35 cellular contexts compared by ENCODE assay signal in the genomic region with DNA sequence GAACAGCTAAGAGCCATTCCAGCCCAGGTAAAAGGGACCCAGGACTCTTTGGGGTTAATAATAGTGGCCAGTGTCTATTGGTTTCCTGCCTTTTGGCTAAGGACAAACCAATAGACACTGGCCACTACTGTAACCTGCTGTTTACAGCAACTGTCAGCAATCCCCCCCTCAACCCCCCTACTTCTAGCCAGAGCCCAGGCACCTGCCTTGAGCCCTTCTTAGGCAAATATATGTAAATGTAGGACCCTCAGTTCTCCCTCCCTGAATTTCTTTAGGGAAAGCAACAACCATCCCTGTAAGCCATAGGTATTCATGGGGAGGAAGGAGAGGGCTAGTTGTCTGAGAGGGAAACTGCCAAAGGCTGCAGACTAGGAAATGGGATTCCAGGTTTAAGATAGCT. TPM values are rescaled to one million over a fixed set of nuclear protein-coding genes. Genes with fewer than 3 reads are reported as not detected.
"Had no signal": no experiment of that assay in that cellular context is flagged by ENCODE, and none has a peak within 500 bp of the region (broad histone marks: within the 10 kb centered on the region; RNA-seq: fewer than 3 reads in every experiment).

No MANE protein-coding gene starts in this region.

- H3K36me3 ChIP-seq: brain microvascular endothelial cell, neural progenitor cell, right atrium auricular region, thyroid gland, upper lobe of left lung, vagina had no signal

- H3K4me3 ChIP-seq: coronary artery, dorsolateral prefrontal cortex, neural progenitor cell, right atrium auricular region, smooth muscle cell, thyroid gland, upper lobe of left lung, vagina had no signal

- ATAC-seq: naive thymus-derived CD8-positive, alpha-beta T cell; stimulated activated memory B cell treated with anti-CD40 and anti-IgM and Interleukin-4, amounts not matched to agents 10 μg/mL and 1 μg/mL and 100 μg/mL, for 72 hours; stimulated activated naive CD8-positive, alpha-beta T cell treated with anti-CD3 and anti-CD28 coated beads, Interleukin-15, amount 100 ng/mL, for 72 hours had no signal

- DNase-seq: activated CD4-positive, alpha-beta T cell treated with anti-CD3 and anti-CD28 coated beads for 4 hours; activated CD4-positive, alpha-beta T cell treated with anti-CD3 and anti-CD28 coated beads, Interleukin-2, amount 50 U/mL, for 4 hours; activated CD8-positive, alpha-beta memory T cell treated with anti-CD3 and anti-CD28 coated beads for 24 hours; activated CD8-positive, alpha-beta memory T cell treated with anti-CD3 and anti-CD28 coated beads, Interleukin-2, amount 50 U/mL, for 4 hours; activated gamma-delta T cell treated with Interleukin-2 at 50 U/mL for 16 hours; activated naive CD4-positive, alpha-beta T cell treated with anti-CD3 and anti-CD28 coated beads, Interleukin-2, amount 50 U/mL, for 16 hours; activated T-cell treated with anti-CD3 and anti-CD28 coated beads, Interleukin-2, amount 50 U/mL, for 1 hour; amniotic stem cell; brain microvascular endothelial cell; dorsolateral prefrontal cortex; effector memory CD4-positive, alpha-beta T cell; erythroblast; foreskin fibroblast; head of caudate nucleus; hippocampal formation; immature natural killer cell; naive thymus-derived CD8-positive, alpha-beta T cell; stimulated activated CD4-positive, alpha-beta T cell treated with anti-CD3 and anti-CD28 coated beads, Interleukin-1b, Interleukin-23, amount 100 ng/mL, for 48 hours; stimulated activated CD4-positive, alpha-beta T cell treated with anti-CD3 and anti-CD28 coated beads, Interleukin-4, amount 100 ng/mL, for 4 hours; stimulated activated CD8-positive, alpha-beta memory T cell treated with anti-CD3 and anti-CD28 coated beads, Interleukin-4, amount 100 ng/mL, for 48 hours; stimulated activated naive CD8-positive, alpha-beta T cell treated with anti-CD3 and anti-CD28 coated beads, Interleukin-15, amount 100 ng/mL, for 72 hours; thyroid gland; upper lobe of left lung had no signal

- H3K4me1 Mint-ChIP-seq: neural progenitor cell had no signal

- H3K4me3 Mint-ChIP-seq: immature natural killer cell; memory B cell; naive thymus-derived CD8-positive, alpha-beta T cell; neural progenitor cell; stimulated activated memory B cell treated with anti-CD40 and anti-IgM and Interleukin-4, amounts not matched to agents 10 μg/mL and 1 μg/mL and 100 μg/mL, for 72 hours; stimulated activated naive CD8-positive, alpha-beta T cell treated with anti-CD3 and anti-CD28 coated beads, Interleukin-15, amount 100 ng/mL, for 72 hours had no signal

- H3K9me3 Mint-ChIP-seq: immature natural killer cell; memory B cell; naive thymus-derived CD8-positive, alpha-beta T cell; stimulated activated memory B cell treated with anti-CD40 and anti-IgM and Interleukin-4, amounts not matched to agents 10 μg/mL and 1 μg/mL and 100 μg/mL, for 72 hours; stimulated activated naive CD8-positive, alpha-beta T cell treated with anti-CD3 and anti-CD28 coated beads, Interleukin-15, amount 100 ng/mL, for 72 hours had no signal

- H3K36me3 Mint-ChIP-seq: memory B cell; naive thymus-derived CD8-positive, alpha-beta T cell; neural progenitor cell; stimulated activated memory B cell treated with anti-CD40 and anti-IgM and Interleukin-4, amounts not matched to agents 10 μg/mL and 1 μg/mL and 100 μg/mL, for 72 hours had no signal

- H3K27ac Mint-ChIP-seq: memory B cell; naive thymus-derived CD8-positive, alpha-beta T cell; neural progenitor cell; stimulated activated memory B cell treated with anti-CD40 and anti-IgM and Interleukin-4, amounts not matched to agents 10 μg/mL and 1 μg/mL and 100 μg/mL, for 72 hours; stimulated activated naive CD8-positive, alpha-beta T cell treated with anti-CD3 and anti-CD28 coated beads, Interleukin-15, amount 100 ng/mL, for 72 hours had no signal

- H3K27me3 ChIP-seq: right atrium auricular region, upper lobe of left lung, vagina had no signal

- H3K27me3 Mint-ChIP-seq: stimulated activated memory B cell treated with anti-CD40 and anti-IgM and Interleukin-4, amounts not matched to agents 10 μg/mL and 1 μg/mL and 100 μg/mL, for 72 hours had no signal

RNA-seq across cellular contexts. Expression of gene HOXC4, which starts 22.3 kb away (rescaled TPM):
- total RNA-seq: astrocyte; cardiac septum; cerebellum; pulmonary artery endothelial cell; T-helper 2 cell treated with Interferon-gamma antibody and Interleukin-4, amounts not matched to agents 100 ng/mL and 5 ng/mL, for 36 hours had no signal

RNA-seq across cellular contexts. Expression of gene HOXC5, which starts 43.1 kb away (rescaled TPM):
- total RNA-seq: astrocyte; cardiac septum; cerebellum; dorsolateral prefrontal cortex; naive thymus-derived CD8-positive, alpha-beta T cell; pulmonary artery endothelial cell; T-helper 2 cell treated with Interferon-gamma antibody and Interleukin-4, amounts not matched to agents 100 ng/mL and 5 ng/mL, for 36 hours; vagina had no signal

RNA-seq across cellular contexts. Expression of gene HOXC6, which starts 47.7 kb away (rescaled TPM):
- total RNA-seq: astrocyte; cerebellum; dorsolateral prefrontal cortex; naive thymus-derived CD8-positive, alpha-beta T cell; pulmonary artery endothelial cell; right atrium auricular region; T-helper 2 cell treated with Interferon-gamma antibody and Interleukin-4, amounts not matched to agents 100 ng/mL and 5 ng/mL, for 36 hours; thyroid gland; vagina had no signal
